ENCODE assay signal across 25 cellular contexts in genomic region chr10:30046476-30046875, GRCh38.
"Had no signal": no experiment of that assay in that cellular context is flagged by ENCODE, and none has a peak within 500 bp of the region (broad histone marks: within the 10 kb centered on the region; RNA-seq: fewer than 3 reads in every experiment).

No MANE protein-coding gene starts in this region.

- H3K27ac ChIP-seq: hepatocyte, ovary, prostate gland, skin epidermis, thoracic aorta had no signal

- H3K9me3 ChIP-seq: ovary, prostate gland, thoracic aorta had no signal

- DNase-seq: activated CD4-positive, alpha-beta memory T cell treated with anti-CD3 and anti-CD28 coated beads for 36 hours; activated CD4-positive, alpha-beta T cell treated with anti-CD3 and anti-CD28 coated beads, Interleukin-2, amount 10 ng/mL, durations not matched to agents 24 days and 14 days; activated CD4-positive, CD25-positive, alpha-beta regulatory T cell treated with anti-CD3 and anti-CD28 coated beads, Interleukin-2, amount 50 U/mL, for 72 hours; activated CD8-positive, alpha-beta memory T cell treated with anti-CD3 and anti-CD28 coated beads, Interleukin-2, amount 50 U/mL, for 4 hours; activated gamma-delta T cell; activated naive CD4-positive, alpha-beta T cell treated with anti-CD3 and anti-CD28 coated beads, Interleukin-2, amount 10 ng/mL, durations not matched to agents 7 days and 5 days; activated naive CD8-positive, alpha-beta T cell treated with anti-CD3 and anti-CD28 coated beads, Interleukin-2, amount 10 ng/mL, durations not matched to agents 7 days and 5 days; activated T-cell treated with anti-CD3 and anti-CD28 coated beads, Interleukin-2, amount 50 U/mL, for 1 hour; amniotic stem cell; central memory CD4-positive, alpha-beta T cell; dermis blood vessel endothelial cell; effector CD8-positive, alpha-beta T cell; glutamatergic neuron; islet precursor cell; mammary epithelial cell; ovary; retina; stimulated activated CD4-positive, alpha-beta T cell treated with anti-CD3 and anti-CD28 coated beads, Interleukin-4, amount 100 ng/mL, for 24 hours; T-helper 17 cell had no signal

- H3K4me1 ChIP-seq: prostate gland had no signal

- H3K4me3 ChIP-seq: hepatocyte, ovary, prostate gland, skin epidermis, thoracic aorta had no signal

- ATAC-seq: sciatic nerve; stimulated activated effector memory CD8-positive, alpha-beta T cell treated with anti-CD3 and anti-CD28 coated beads, Interleukin-12 subunit alpha, Interleukin-12 subunit beta, amount 100 ng/mL, for 72 hours; T-helper 17 cell had no signal

- H3K36me3 ChIP-seq: ovary, prostate gland had no signal
